Comparison of ENCODE assay signal across 10 cellular contexts in the genomic region with DNA sequence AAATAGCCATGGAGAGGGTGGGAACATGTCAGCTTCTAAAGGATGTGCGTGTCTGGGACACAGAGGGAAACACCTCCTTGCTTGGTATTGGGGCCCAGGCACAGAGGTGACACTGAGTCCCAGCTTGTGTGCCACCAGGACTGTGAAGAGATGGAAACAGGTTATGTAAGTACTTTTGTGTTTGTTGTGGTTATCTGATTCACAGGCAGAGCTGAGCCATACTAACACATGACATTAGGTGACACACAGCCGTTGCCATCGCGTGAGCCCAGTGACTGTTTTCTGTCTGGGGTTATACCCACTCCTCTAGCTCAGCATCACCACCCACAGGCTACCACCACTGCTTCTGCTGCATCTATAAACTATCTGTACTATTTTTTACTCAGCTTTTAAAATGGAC. TPM values are rescaled to one million over a fixed set of nuclear protein-coding genes. Genes with fewer than 3 reads are reported as not detected.
DNase-seq lines count a peak whose midpoint lies in the region; ATAC-seq and TF ChIP-seq lines count a peak whose summit lies in the region.
"Had no signal": no experiment of that assay in that cellular context is flagged by ENCODE, and none has a peak within 500 bp of the region (broad histone marks: within the 10 kb centered on the region; RNA-seq: fewer than 3 reads in every experiment).

No MANE protein-coding gene starts in this region.

- peak overlapping the region; percentile 88 for H3K27ac Mint-ChIP-seq in CD8-positive, alpha-beta T cell
- peak overlapping the region; percentile 98 for H3K27ac Mint-ChIP-seq in activated T-helper 17 cell treated with anti-CD3 and anti-CD28 coated beads, Interleukin-2, amount 50 U/mL, for 72 hours
- no peak overlapping the region; the same call in 1 of the 2 replicates for H3K27ac Mint-ChIP-seq in WTC11

- H3K36me3 Mint-ChIP-seq in CD8-positive, alpha-beta T cell = no peaks in the 10 kb centered on the region
- H3K36me3 Mint-ChIP-seq in activated T-helper 17 cell treated with anti-CD3 and anti-CD28 coated beads, Interleukin-2, amount 50 U/mL, for 72 hours (ENCODE audit: low read depth) = peaks cover 49% of the 10 kb centered on the region
- H3K36me3 Mint-ChIP-seq in WTC11 = no peaks in the 10 kb centered on the region

- H3K4me1 Mint-ChIP-seq in CD8-positive, alpha-beta T cell (ENCODE audit: low read depth) = peaks cover 15% of the 10 kb centered on the region
- peaks cover 62% of the 10 kb centered on the region for H3K4me1 Mint-ChIP-seq in activated T-helper 17 cell treated with anti-CD3 and anti-CD28 coated beads, Interleukin-2, amount 50 U/mL, for 72 hours
- peaks cover 5% of the 10 kb centered on the region; the same call in 1 of the 2 replicates for H3K4me1 Mint-ChIP-seq in WTC11
- H3K4me1 Mint-ChIP-seq: neural crest cell had no signal

- H4K20me1 ChIP-seq in smooth muscle cell (ENCODE audit: low read depth) = no peaks in the 10 kb centered on the region

- H3K9me3 Mint-ChIP-seq in CD8-positive, alpha-beta T cell = no peaks in the 10 kb centered on the region
- H3K9me3 Mint-ChIP-seq in activated T-helper 17 cell treated with anti-CD3 and anti-CD28 coated beads, Interleukin-2, amount 50 U/mL, for 72 hours = no peaks in the 10 kb centered on the region
- no peaks in the 10 kb centered on the region for H3K9me3 Mint-ChIP-seq in WTC11
- H3K9me3 Mint-ChIP-seq: neural crest cell had no signal

- no peaks in the 10 kb centered on the region for H3K36me3 ChIP-seq in CD8-positive, alpha-beta T cell (ENCODE audit: insufficient read depth, low read length)
- H3K36me3 ChIP-seq in smooth muscle cell (ENCODE audit: low read depth) (no peaks in the 10 kb centered on the region), uterus (no peaks in the 10 kb centered on the region)

- no peak overlapping the region for H3K4me3 ChIP-seq in CD8-positive, alpha-beta T cell (ENCODE audit: low read depth, low read length)
- H3K4me3 ChIP-seq in smooth muscle cell = no peak overlapping the region
- H3K4me3 ChIP-seq in uterus = no peak overlapping the region

- WGBS in smooth muscle cell (ENCODE audit: low lambda C conversion rate) = 59% methylated on average over 4 of the region's 4 CpGs

- POLR2A ChIA-PET in CD8-positive, alpha-beta T cell (lab: Charles Lee) = interaction anchor here (0.6 kb wide), 1 partner anchor 440 kb away, joined by 3 read pairs; no protein-coding TSS in a partner anchor
- POLR2A ChIA-PET in WTC11 (lab: Charles Lee) = no interaction called here

- peak; percentile 96 for ATAC-seq in CD8-positive, alpha-beta T cell
- peak; percentile 75 for ATAC-seq in activated T-helper 17 cell treated with anti-CD3 and anti-CD28 coated beads, Interleukin-2, amount 50 U/mL, for 72 hours (replicated peaks)
- no peak for ATAC-seq in WTC11

- no peak overlapping the region for H3K4me2 ChIP-seq in smooth muscle cell

- no peak overlapping the region for H2AFZ ChIP-seq in smooth muscle cell (ENCODE audit: low read depth)

- DNase-seq in CD8-positive, alpha-beta T cell = peak in 6 of 7 experiments; percentile 37 to 80 (median 52)
- DNase-seq in T follicular helper cell (ENCODE audit: low read depth) = peak; percentile 55
- DNase-seq in smooth muscle cell (lab: John Stamatoyannopoulos, UW; ENCODE audit: unreplicated experiment) = no peak
- DNase-seq in WTC11 (ENCODE audit: low spot score) = no peak
- no peak for DNase-seq in NOMO-1 treated with DMSO at 0.1 percent for 48 hours (lab: John Stamatoyannopoulos, UW; ENCODE audit: unreplicated experiment)
- no peak for DNase-seq in NCI-H1930 (lab: John Stamatoyannopoulos, UW)
- DNase-seq in uterus = no peak
- DNase-seq: DMS153 had no signal

- peaks cover 9% of the 10 kb centered on the region for H3K4me1 ChIP-seq in CD8-positive, alpha-beta T cell (ENCODE audit: insufficient read depth, low read length)
- no peaks in the 10 kb centered on the region for H3K4me1 ChIP-seq in smooth muscle cell (ENCODE audit: low read depth)
- H3K4me1 ChIP-seq in uterus = no peaks in the 10 kb centered on the region

- no peak overlapping the region for H3K27ac ChIP-seq in CD8-positive, alpha-beta T cell (ENCODE audit: low read depth, low read length)
- H3K27ac ChIP-seq in smooth muscle cell (ENCODE audit: low read depth) (peak overlapping the region; percentile 44), uterus (no peak overlapping the region)

- H3K27me3 Mint-ChIP-seq in CD8-positive, alpha-beta T cell (ENCODE audit: low read depth) = no peaks in the 10 kb centered on the region
- no peaks in the 10 kb centered on the region for H3K27me3 Mint-ChIP-seq in activated T-helper 17 cell treated with anti-CD3 and anti-CD28 coated beads, Interleukin-2, amount 50 U/mL, for 72 hours
- peaks cover 2% of the 10 kb centered on the region; the same call in 1 of the 2 replicates for H3K27me3 Mint-ChIP-seq in WTC11 (ENCODE audit: low read depth)

- CTCF ChIA-PET in CD8-positive, alpha-beta T cell (lab: Charles Lee) = interaction anchor here (0.7 to 2.3 kb wide), 2 partner anchors 11 to 79 kb away, joined by 3 to 6 read pairs; no protein-coding TSS in a partner anchor
- CTCF ChIA-PET in WTC11 (lab: Charles Lee) = no interaction called here

- no peak overlapping the region for H3K9ac ChIP-seq in smooth muscle cell (ENCODE audit: low read depth)

- no peaks in the 10 kb centered on the region for H3K9me3 ChIP-seq in CD8-positive, alpha-beta T cell (ENCODE audit: low read length)
- H3K9me3 ChIP-seq in smooth muscle cell (replicated peaks; ENCODE audit: low read depth) (no peaks in the 10 kb centered on the region), uterus (no peaks in the 10 kb centered on the region)

- no peaks in the 10 kb centered on the region for H3K27me3 ChIP-seq in CD8-positive, alpha-beta T cell (ENCODE audit: insufficient read depth, low read length)
- H3K27me3 ChIP-seq in smooth muscle cell (ENCODE audit: low read depth) = no peaks in the 10 kb centered on the region
- no peaks in the 10 kb centered on the region for H3K27me3 ChIP-seq in uterus

- no peaks in the 10 kb centered on the region for H3K79me2 ChIP-seq in smooth muscle cell (ENCODE audit: low read depth)

- no peak overlapping the region for H3K4me3 Mint-ChIP-seq in CD8-positive, alpha-beta T cell
- H3K4me3 Mint-ChIP-seq in activated T-helper 17 cell treated with anti-CD3 and anti-CD28 coated beads, Interleukin-2, amount 50 U/mL, for 72 hours = peak overlapping the region; percentile 80
- H3K4me3 Mint-ChIP-seq in WTC11 = no peak overlapping the region
- H3K4me3 Mint-ChIP-seq: neural crest cell had no signal

- H3F3A ChIP-seq in smooth muscle cell (ENCODE audit: low read depth) = no peaks in the 10 kb centered on the region

- intact Hi-C loops in CD8-positive, alpha-beta T cell (cut with DNase I, micrococcal nuclease) = loop anchor here in 1 of 2 experiments (10.0 kb wide), 1 partner anchor 432 kb away; no protein-coding TSS in a partner anchor
- intact Hi-C loops in uterus (cut with DNase I; ENCODE audit: low total_unique reads) = no loop called here

- TF ChIP-seq POLR2A in uterus (IDR thresholded peaks at IDR 0.05) = no peak

- no peak for TF ChIP-seq CTCF in CD8-positive, alpha-beta T cell (IDR thresholded peaks at IDR 0.05)
- TF ChIP-seq CTCF in smooth muscle cell (IDR thresholded peaks at IDR 0.05; ENCODE audit: borderline replicate concordance, insufficient read depth, poor library complexity, severe bottlenecking) = no peak
- TF ChIP-seq CTCF in WTC11 (IDR thresholded peaks at IDR 0.05) = no peak
- TF ChIP-seq CTCF in uterus (IDR thresholded peaks at IDR 0.05) = no peak

TF ChIP-seq in WTC11, 78 proteins besides CTCF, POLR2A, EP300 and RAD21:
- TF ChIP-seq, protein P1, sequence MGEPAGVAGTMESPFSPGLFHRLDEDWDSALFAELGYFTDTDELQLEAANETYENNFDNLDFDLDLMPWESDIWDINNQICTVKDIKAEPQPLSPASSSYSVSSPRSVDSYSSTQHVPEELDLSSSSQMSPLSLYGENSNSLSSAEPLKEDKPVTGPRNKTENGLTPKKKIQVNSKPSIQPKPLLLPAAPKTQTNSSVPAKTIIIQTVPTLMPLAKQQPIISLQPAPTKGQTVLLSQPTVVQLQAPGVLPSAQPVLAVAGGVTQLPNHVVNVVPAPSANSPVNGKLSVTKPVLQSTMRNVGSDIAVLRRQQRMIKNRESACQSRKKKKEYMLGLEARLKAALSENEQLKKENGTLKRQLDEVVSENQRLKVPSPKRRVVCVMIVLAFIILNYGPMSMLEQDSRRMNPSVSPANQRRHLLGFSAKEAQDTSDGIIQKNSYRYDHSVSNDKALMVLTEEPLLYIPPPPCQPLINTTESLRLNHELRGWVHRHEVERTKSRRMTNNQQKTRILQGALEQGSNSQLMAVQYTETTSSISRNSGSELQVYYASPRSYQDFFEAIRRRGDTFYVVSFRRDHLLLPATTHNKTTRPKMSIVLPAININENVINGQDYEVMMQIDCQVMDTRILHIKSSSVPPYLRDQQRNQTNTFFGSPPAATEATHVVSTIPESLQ (CRISPR knock-in tag; IDR thresholded peaks at IDR 0.05) = no peak
- TF ChIP-seq ZNF416 (CRISPR knock-in tag; IDR thresholded peaks at IDR 0.05) (no peak), NFATC4 (CRISPR knock-in tag; IDR thresholded peaks at IDR 0.05) (no peak)
- TF ChIP-seq, protein P2, sequence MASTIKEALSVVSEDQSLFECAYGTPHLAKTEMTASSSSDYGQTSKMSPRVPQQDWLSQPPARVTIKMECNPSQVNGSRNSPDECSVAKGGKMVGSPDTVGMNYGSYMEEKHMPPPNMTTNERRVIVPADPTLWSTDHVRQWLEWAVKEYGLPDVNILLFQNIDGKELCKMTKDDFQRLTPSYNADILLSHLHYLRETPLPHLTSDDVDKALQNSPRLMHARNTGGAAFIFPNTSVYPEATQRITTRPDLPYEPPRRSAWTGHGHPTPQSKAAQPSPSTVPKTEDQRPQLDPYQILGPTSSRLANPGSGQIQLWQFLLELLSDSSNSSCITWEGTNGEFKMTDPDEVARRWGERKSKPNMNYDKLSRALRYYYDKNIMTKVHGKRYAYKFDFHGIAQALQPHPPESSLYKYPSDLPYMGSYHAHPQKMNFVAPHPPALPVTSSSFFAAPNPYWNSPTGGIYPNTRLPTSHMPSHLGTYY (CRISPR knock-in tag; IDR thresholded peaks at IDR 0.05) = no peak
TF ChIP-seq in WTC11: peak in this region for 0.

RNA-seq across cellular contexts. Expression of a gene that starts 12.1 kb away (rescaled TPM):
- 1 to 10 TPM; 1.1 to 3.1 TPM for total RNA-seq in CD8-positive, alpha-beta T cell
- total RNA-seq in activated T-helper 17 cell treated with anti-CD3 and anti-CD28 coated beads, Interleukin-2, amount 50 U/mL, for 72 hours = 10 to 100 TPM in 1 of 2 donors, 1 to 10 TPM in 1; 8.5 to 18.5 TPM
- total RNA-seq in smooth muscle cell (3.9 and 13.3 TPM in 2 replicates), WTC11 (2021) (6.6 to 12.9 TPM (median 8.1 TPM) in 3 replicates), uterus (10 to 100 TPM in 1 of 4 donors, 1 to 10 TPM in 3; 2.3 to 15.0 (median 3.3) TPM)
- polyA plus RNA-seq in smooth muscle cell = 3.0 and 3.5 TPM in 2 replicates

RNA-seq across cellular contexts. Expression of a gene that starts 44.1 kb away (rescaled TPM):
- total RNA-seq in CD8-positive, alpha-beta T cell = 1 to 10 TPM; 3.2 to 4.3 TPM
- total RNA-seq in activated T-helper 17 cell treated with anti-CD3 and anti-CD28 coated beads, Interleukin-2, amount 50 U/mL, for 72 hours = 100 to 1,000 TPM; 123 to 211 TPM
- total RNA-seq in smooth muscle cell (not detected in 2 replicates), WTC11 (2021) (0.73 TPM in 1 of 3 replicates, not detected in the others), uterus (1 to 10 TPM in 2 of 4 donors, under 1 TPM in 1, not detected in 1; 0.28 to 6.4 (median 1.3) TPM)
- polyA plus RNA-seq in smooth muscle cell = not detected in 2 replicates
- total RNA-seq: neural crest cell had no signal

Comparison
In these comparisons a context has a peak if more than half of its experiments do, and no peak if none do; other contexts are left out.
1. DNase-seq: peak in CD8-positive, alpha-beta T cell (6 of 7) and T follicular helper cell (single experiment); none in smooth muscle cell (single experiment), WTC11 (single experiment), NOMO-1 treated with DMSO at 0.1 percent for 48 hours (single experiment), NCI-H1930 (0 of 2) and uterus (0 of 2).
2. RNA of a gene that starts 44.1 kb away (total RNA-seq): 123 to 211 TPM in activated T-helper 17 cell treated with anti-CD3 and anti-CD28 coated beads, Interleukin-2, amount 50 U/mL, for 72 hours; 3.2 to 4.3 TPM in CD8-positive, alpha-beta T cell, 0.28 to 6.4 TPM in uterus, 0.73 TPM in WTC11 and not detected in smooth muscle cell; every median in the first group is over 10 times any median in the second.